Comparison of ENCODE assay signal across 8 cellular contexts in genomic region chr10:100008708-100009282, GRCh38. TPM values are rescaled to one million over a fixed set of nuclear protein-coding genes. Genes with fewer than 3 reads are reported as not detected.
DNase-seq lines count a peak whose midpoint lies in the region; ATAC-seq and TF ChIP-seq lines count a peak whose summit lies in the region.

No MANE protein-coding gene starts in this region.

- no peaks in the 10 kb centered on the region for H3K9me3 Mint-ChIP-seq in CD4-positive, alpha-beta T cell

- no peak for TF ChIP-seq CTCF in CD4-positive, alpha-beta T cell (IDR thresholded peaks at IDR 0.05)

- peaks cover 51% of the 10 kb centered on the region for H3K4me1 Mint-ChIP-seq in CD4-positive, alpha-beta T cell (ENCODE audit: low read depth)

- H3K4me3 ChIP-seq in effector memory CD4-positive, alpha-beta T cell (ENCODE audit: insufficient read depth, low read depth, low read length, poor library complexity, severe bottlenecking), result peak overlapping the region; percentile 71
- H3K4me3 ChIP-seq in neuron (ENCODE audit: low read length), result peak overlapping the region; percentile 87

- H3K36me3 Mint-ChIP-seq in CD4-positive, alpha-beta T cell (ENCODE audit: low read depth), result no peaks in the 10 kb centered on the region

- H3K4me1 ChIP-seq in effector memory CD4-positive, alpha-beta T cell (ENCODE audit: control insufficient read depth, insufficient read depth, low read length, poor library complexity, severe bottlenecking), result peaks cover 10% of the 10 kb centered on the region
- H3K4me1 ChIP-seq in neuron (ENCODE audit: insufficient read depth, low read length), result peaks cover 25% of the 10 kb centered on the region

- H3K27ac ChIP-seq in CD4-positive, alpha-beta T cell (ENCODE audit: low read depth, low read length), result no peak overlapping the region
- H3K27ac ChIP-seq in effector memory CD4-positive, alpha-beta T cell (ENCODE audit: insufficient read depth, low read length, poor library complexity, severe bottlenecking), result no peak overlapping the region

- CTCF ChIA-PET in CD4-positive, alpha-beta T cell (lab: Charles Lee), result interaction anchor here (1.1 to 2.4 kb wide), 6 partner anchors 9 to 275 kb away, joined by 5 to 16 read pairs (median 9); no protein-coding TSS in a partner anchor

- peak overlapping the region; percentile 85 for H3K4me3 Mint-ChIP-seq in CD4-positive, alpha-beta T cell

- H3K9me3 ChIP-seq in CD4-positive, alpha-beta T cell (ENCODE audit: control insufficient read depth, low read length), result no peaks in the 10 kb centered on the region
- no peaks in the 10 kb centered on the region for H3K9me3 ChIP-seq in effector memory CD4-positive, alpha-beta T cell (ENCODE audit: control insufficient read depth, low read length)
- no peaks in the 10 kb centered on the region for H3K9me3 ChIP-seq in neuron (ENCODE audit: low read length)

- DNase-seq in CD4-positive, alpha-beta T cell, result no peak
- DNase-seq in M059J (ENCODE audit: low read depth), result peak; percentile 30
- no peak for DNase-seq in effector memory CD4-positive, alpha-beta T cell
- no peak for DNase-seq in activated CD4-positive, CD25-positive, alpha-beta regulatory T cell (lab: John Stamatoyannopoulos, UW)
- no peak for DNase-seq in mucosa of gallbladder (ENCODE audit: low spot score)
- DNase-seq in middle frontal gyrus (ENCODE audit: extremely low spot score, low spot score), result no peak

- no peaks in the 10 kb centered on the region for H3K27me3 ChIP-seq in CD4-positive, alpha-beta T cell (ENCODE audit: control insufficient read depth, insufficient read depth, low read length)
- no peaks in the 10 kb centered on the region for H3K27me3 ChIP-seq in effector memory CD4-positive, alpha-beta T cell (replicated peaks; ENCODE audit: control insufficient read depth, insufficient read depth, low read length, poor library complexity, severe bottlenecking)
- peaks cover 2% of the 10 kb centered on the region for H3K27me3 ChIP-seq in neuron (ENCODE audit: insufficient read depth, low read length)

- no peak for ATAC-seq in CD4-positive, alpha-beta T cell (ENCODE audit: poor library complexity)
- no peak for ATAC-seq in HG02759 (IDR thresholded peaks at IDR 0.05; ENCODE audit: unreplicated experiment)

- H3K27me3 Mint-ChIP-seq in CD4-positive, alpha-beta T cell, result no peaks in the 10 kb centered on the region

- peak overlapping the region; percentile 86 for H2AFZ ChIP-seq in neuron (ENCODE audit: low read depth, low read length)

- intact Hi-C loops in CD4-positive, alpha-beta T cell (cut with DNase I, micrococcal nuclease), result loop anchor here in 1 of 2 experiments (10.0 kb wide), 1 partner anchor 276 kb away; the partner anchor contains the start of gene BLOC1S2

- POLR2A ChIA-PET in CD4-positive, alpha-beta T cell (lab: Charles Lee), result interaction anchor here (1.5 to 2.2 kb wide), 2 partner anchors 163 to 277 kb away, joined by 7 to 10 read pairs; partner anchors contain the start of genes COX15 and CUTC

- no peaks in the 10 kb centered on the region for H3K36me3 ChIP-seq in effector memory CD4-positive, alpha-beta T cell (ENCODE audit: control insufficient read depth, insufficient read depth, low read length)
- no peaks in the 10 kb centered on the region for H3K36me3 ChIP-seq in neuron (ENCODE audit: insufficient read depth, low read length)

- H3K27ac Mint-ChIP-seq in CD4-positive, alpha-beta T cell, result no peak overlapping the region

RNA-seq across cellular contexts. Expression of gene DNMBP, which starts 1.0 kb away (rescaled TPM):
- 1 to 10 TPM; 2.2 to 2.3 TPM for total RNA-seq in CD4-positive, alpha-beta T cell
- total RNA-seq in M059J (2014; rRNA removed; shearing (Covaris generic)), result 17.4 and 29.4 TPM in 2 replicates
- total RNA-seq in mucosa of gallbladder, result 31.8 TPM
